In the genomic region with DNA sequence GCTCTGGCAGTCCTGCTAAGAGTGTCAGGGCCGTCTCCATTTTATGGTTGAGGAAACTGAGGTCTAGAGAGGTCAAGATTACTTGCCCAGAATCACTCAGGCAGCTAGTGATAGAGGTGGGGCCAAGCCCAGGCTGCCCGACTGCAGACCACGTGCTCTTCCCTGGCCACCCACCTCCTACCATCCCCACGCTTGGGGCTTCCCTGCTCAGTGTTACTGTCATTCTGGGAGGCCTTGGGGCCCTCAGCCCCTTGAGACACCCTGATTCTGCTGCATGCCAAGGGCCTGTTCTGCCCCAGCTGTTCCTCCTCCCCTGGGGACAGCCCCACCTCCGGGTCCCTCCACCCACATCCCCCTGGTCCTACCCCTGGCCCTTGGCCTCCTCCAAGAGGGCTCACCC, we compare ENCODE assay signal across 24 cellular contexts. TPM values are rescaled to one million over a fixed set of nuclear protein-coding genes. Genes with fewer than 3 reads are reported as not detected.
A peak's percentile ranks its signal among the peaks of the same experiment; 100 is the strongest.
DNase-seq lines count a peak whose midpoint lies in the region; ATAC-seq and TF ChIP-seq lines count a peak whose summit lies in the region.
"Had no signal": no experiment of that assay in that cellular context is flagged by ENCODE, and none has a peak within 500 bp of the region (broad histone marks: within the 10 kb centered on the region; RNA-seq: fewer than 3 reads in every experiment).

No MANE protein-coding gene starts in this region.

- no peaks in the 10 kb centered on the region for H3K9me3 ChIP-seq in trophoblast cell (ENCODE audit: insufficient read depth, low read depth, low read length)
- no peaks in the 10 kb centered on the region for H3K9me3 ChIP-seq in CD8-positive, alpha-beta memory T cell (ENCODE audit: low read length)
- H3K9me3 ChIP-seq: gastrocnemius medialis, ovary, right lobe of liver, thyroid gland had no signal

- H4K8ac ChIP-seq in trophoblast cell (ENCODE audit: low read depth, low read length) = no peak overlapping the region

- peaks cover 0 to 15% (median 5%) of the 10 kb centered on the region in 3 donors for H3K36me3 Mint-ChIP-seq in CD8-positive, alpha-beta memory T cell
- H3K36me3 Mint-ChIP-seq in MCF 10A (ENCODE audit: insufficient read depth, unreplicated experiment) = no peaks in the 10 kb centered on the region

- H3K23ac ChIP-seq in trophoblast cell (ENCODE audit: low read length) = no peak overlapping the region

- H2BK12ac ChIP-seq in trophoblast cell (ENCODE audit: low read length) = no peak overlapping the region

- no peak overlapping the region for H3K18ac ChIP-seq in trophoblast cell (ENCODE audit: low read length)

- intact Hi-C loops in MCF 10A (cut with micrococcal nuclease) = no loop called here

- CTCF ChIA-PET in CD8-positive, alpha-beta memory T cell (lab: Charles Lee) = no interaction called here
- CTCF ChIA-PET in MCF 10A (lab: Yijun Ruan, JAX) = interaction anchor here (0.8 kb wide), 1 partner anchor 16 kb away, joined by 3 read pairs; no protein-coding TSS in a partner anchor

- BruUV-seq in MCF 10A (replicated peaks; lab: Mats Ljungman, UMichigan) = no TSS peak

- no peak overlapping the region for H4K12ac ChIP-seq in trophoblast cell (ENCODE audit: low read depth, low read length)

- H2AFZ ChIP-seq in trophoblast cell (ENCODE audit: insufficient read depth, low read length, poor library complexity) = no peak overlapping the region

- no peak overlapping the region for H3K14ac ChIP-seq in trophoblast cell (ENCODE audit: low read length)

- H3K4me3 ChIP-seq in trophoblast cell (ENCODE audit: low read depth, low read length) = no peak overlapping the region
- no peak overlapping the region for H3K4me3 ChIP-seq in CD8-positive, alpha-beta memory T cell (ENCODE audit: low read length)
- H3K4me3 ChIP-seq: gastrocnemius medialis, ovary, right lobe of liver, thyroid gland had no signal

- peaks cover 2 to 4% of the 10 kb centered on the region in 2 experiments for H3K36me3 ChIP-seq in trophoblast cell (ENCODE audit: control insufficient read depth in 1 of 2, insufficient read depth in 2 of 2, low read length in 2 of 2)
- no peaks in the 10 kb centered on the region for H3K36me3 ChIP-seq in CD8-positive, alpha-beta memory T cell (ENCODE audit: insufficient read depth, low read length)
- H3K36me3 ChIP-seq: ovary, right lobe of liver, thyroid gland had no signal

- no peak overlapping the region for H3K4me3 Mint-ChIP-seq in CD8-positive, alpha-beta memory T cell
- no peak overlapping the region for H3K4me3 Mint-ChIP-seq in MCF 10A (ENCODE audit: unreplicated experiment)

- H3K79me1 ChIP-seq in trophoblast cell (ENCODE audit: low read length) = peaks cover 2% of the 10 kb centered on the region

- POLR2A ChIA-PET in CD8-positive, alpha-beta memory T cell (lab: Charles Lee) = no interaction called here
- POLR2A ChIA-PET in MCF 10A (lab: Yijun Ruan, JAX) = no interaction called here

- H3K79me2 ChIP-seq in trophoblast cell (ENCODE audit: control insufficient read depth, insufficient read depth, low read length, poor library complexity) = no peaks in the 10 kb centered on the region

- DNase-seq in GM13976 (ENCODE audit: low spot score) (peak; percentile 80), trophoblast cell (no peak), MCF 10A (ENCODE audit: unreplicated experiment) (no peak), OCI-M2 (lab: John Stamatoyannopoulos, UW; ENCODE audit: unreplicated experiment) (no peak)
- DNase-seq in CD8-positive, alpha-beta memory T cell = no peak
- DNase-seq: activated naive CD4-positive, alpha-beta T cell; anterior cingulate cortex; central memory CD4-positive, alpha-beta T cell; gastrocnemius medialis; H7; KG1; NCI-H1930; NCI-H345; ovary; right lobe of liver; RPMI8226; stimulated activated CD4-positive, alpha-beta T cell treated with anti-CD3 and anti-CD28 coated beads, Interleukin-15, amount 100 ng/mL, for 24 hours; T-helper 9 cell; thyroid gland had no signal

- H3K9ac ChIP-seq in trophoblast cell (ENCODE audit: low read length) = no peak overlapping the region

- TF ChIP-seq CTCF in GM13976 (IDR thresholded peaks at IDR 0.05; ENCODE audit: borderline replicate concordance, control extremely low read depth, extremely low read depth, insufficient read depth, missing control alignments) (no peak), MCF 10A (IDR thresholded peaks at IDR 0.05; ENCODE audit: unreplicated experiment) (no peak)

- no peak overlapping the region for H2BK5ac ChIP-seq in trophoblast cell (ENCODE audit: low read depth, low read length, poor library complexity)

- peaks cover 5 to 10% (median 6%) of the 10 kb centered on the region in 3 donors for H3K4me1 Mint-ChIP-seq in CD8-positive, alpha-beta memory T cell
- H3K4me1 Mint-ChIP-seq in MCF 10A (ENCODE audit: insufficient read depth, unreplicated experiment) = no peaks in the 10 kb centered on the region

- no peaks in the 10 kb centered on the region for H3K27me3 ChIP-seq in trophoblast cell (ENCODE audit: insufficient read depth, low read length)
- no peaks in the 10 kb centered on the region for H3K27me3 ChIP-seq in CD8-positive, alpha-beta memory T cell (ENCODE audit: insufficient read depth, low read length, poor library complexity, severe bottlenecking)
- H3K27me3 ChIP-seq: ovary, right lobe of liver, thyroid gland had no signal

- no peak overlapping the region for H3K4me2 ChIP-seq in trophoblast cell (ENCODE audit: low read length)

- no peaks in the 10 kb centered on the region for H3K27me3 Mint-ChIP-seq in CD8-positive, alpha-beta memory T cell
- no peaks in the 10 kb centered on the region for H3K27me3 Mint-ChIP-seq in MCF 10A (ENCODE audit: insufficient read depth, unreplicated experiment)

- in situ Hi-C loops in GM13976 (cut with MboI; ENCODE audit: low sequenced_read_pairs, unreplicated experiment) = no loop called here

- H3K9me3 Mint-ChIP-seq in CD8-positive, alpha-beta memory T cell = no peaks in the 10 kb centered on the region
- no peaks in the 10 kb centered on the region for H3K9me3 Mint-ChIP-seq in MCF 10A (ENCODE audit: unreplicated experiment)

- H3K4me1 ChIP-seq in trophoblast cell (ENCODE audit: control insufficient read depth in 1 of 2, insufficient read depth in 2 of 2, low read length in 2 of 2) = peaks cover 0 to 16% of the 10 kb centered on the region in 2 experiments
- H3K4me1 ChIP-seq in CD8-positive, alpha-beta memory T cell (ENCODE audit: insufficient read depth, low read length) = peaks cover 5% of the 10 kb centered on the region
- H3K4me1 ChIP-seq: gastrocnemius medialis, right lobe of liver, thyroid gland had no signal

- H2BK120ac ChIP-seq in trophoblast cell (ENCODE audit: insufficient read depth, low read length, poor library complexity) = no peak overlapping the region

- H3K4ac ChIP-seq in trophoblast cell (ENCODE audit: low read depth, low read length) = no peak overlapping the region

- WGBS in trophoblast cell (ENCODE audit: extremely low coverage, insufficient coverage, insufficient read length) = no CpG with 5 or more reads among the region's 5 CpGs

- no peak overlapping the region for H2AK5ac ChIP-seq in trophoblast cell (ENCODE audit: low read length)

- ATAC-seq in GM19452 (IDR thresholded peaks at IDR 0.05; ENCODE audit: unreplicated experiment) (peak; percentile 55), HG02870 (IDR thresholded peaks at IDR 0.05; ENCODE audit: unreplicated experiment) (peak; percentile 61)
- ATAC-seq: esophagus mucosa, gastrocnemius medialis, right lobe of liver, SK-N-SH treated with all-trans-retinoic acid at 6 μM for 48 hours had no signal

- H3K27ac Mint-ChIP-seq in CD8-positive, alpha-beta memory T cell = peak overlapping the region in 1 of 8 donors; percentile 72
- no peak overlapping the region for H3K27ac Mint-ChIP-seq in MCF 10A (ENCODE audit: low read depth, unreplicated experiment)

- peak overlapping the region; percentile 7 for H4K91ac ChIP-seq in trophoblast cell (ENCODE audit: low read depth, low read length)

- H3K27ac ChIP-seq in trophoblast cell (ENCODE audit: low read depth, low read length) = no peak overlapping the region
- no peak overlapping the region for H3K27ac ChIP-seq in CD8-positive, alpha-beta memory T cell (ENCODE audit: low read depth, low read length)
- H3K27ac ChIP-seq: gastrocnemius medialis, ovary, right lobe of liver, thyroid gland had no signal

RNA-seq across cellular contexts. Expression of a gene that starts 17.2 kb away (rescaled TPM):
- 12.9 and 13.2 TPM in 2 replicates for polyA plus RNA-seq in trophoblast cell (2013)
- total RNA-seq in CD8-positive, alpha-beta memory T cell = 10 to 100 TPM; 19.9 to 21.0 TPM
- 4.1 TPM for polyA plus RNA-seq in CD8-positive, alpha-beta memory T cell
- total RNA-seq in MCF 10A (2022) = 17.7 and 20.0 TPM in 2 replicates

RNA-seq across cellular contexts. Expression of a gene that starts 32.6 kb away (rescaled TPM):
- 20.4 and 21.0 TPM in 2 replicates for polyA plus RNA-seq in trophoblast cell (2013)
- 1 to 10 TPM; 2.4 to 2.9 TPM for total RNA-seq in CD8-positive, alpha-beta memory T cell
- 10.1 TPM for polyA plus RNA-seq in CD8-positive, alpha-beta memory T cell
- 0.25 and 0.35 TPM in 2 replicates for total RNA-seq in MCF 10A (2022)
- total RNA-seq: HT-29 had no signal
